10 cellular contexts compared by ENCODE assay signal in the genomic region with DNA sequence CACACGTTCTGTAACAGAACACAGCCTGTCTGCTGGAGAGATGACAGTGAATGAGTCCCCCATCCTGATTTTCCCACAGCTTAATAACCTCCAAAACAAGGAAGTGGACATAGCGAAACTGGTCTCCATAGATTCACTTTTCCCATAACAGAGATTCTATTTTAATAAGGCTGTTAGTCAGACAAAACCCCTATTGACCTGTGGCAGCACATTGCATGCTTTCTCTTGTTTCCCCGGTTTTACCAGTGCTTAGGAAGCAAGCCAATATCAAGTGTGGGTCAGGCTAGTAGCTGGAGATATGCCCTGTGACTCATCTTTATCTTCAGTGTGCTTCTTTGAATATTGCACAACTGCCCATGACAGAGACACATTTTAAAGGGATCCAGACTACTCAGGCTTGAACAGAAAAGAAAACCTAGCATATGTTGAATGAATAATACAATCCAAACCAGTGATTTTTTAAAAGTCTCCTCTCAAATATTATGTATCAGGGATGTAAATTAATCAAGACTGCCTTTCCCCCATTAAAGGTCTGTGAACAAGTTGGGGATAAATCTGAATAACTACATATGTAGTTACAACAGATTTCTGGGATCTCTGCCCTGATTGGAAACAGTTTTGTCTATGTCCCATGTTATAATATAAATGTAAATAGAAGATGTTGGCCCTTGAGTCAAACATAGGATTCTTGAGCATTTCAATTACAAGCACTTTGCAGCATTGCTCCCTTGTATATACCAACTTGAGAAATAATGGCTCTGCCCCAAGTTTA. TPM values are rescaled to one million over a fixed set of nuclear protein-coding genes. Genes with fewer than 3 reads are reported as not detected.
A peak's percentile ranks its signal among the peaks of the same experiment; 100 is the strongest.
DNase-seq lines count a peak whose midpoint lies in the region; ATAC-seq and TF ChIP-seq lines count a peak whose summit lies in the region.
"Had no signal": no experiment of that assay in that cellular context is flagged by ENCODE, and none has a peak within 500 bp of the region (broad histone marks: within the 10 kb centered on the region; RNA-seq: fewer than 3 reads in every experiment).

No MANE protein-coding gene starts in this region.

- no peak overlapping the region for H3K14ac ChIP-seq in mesenchymal stem cell (ENCODE audit: low read length in 2 of 2)

- peak overlapping the region; percentile 62 for H3K9ac ChIP-seq in mesenchymal stem cell (ENCODE audit: low read length)

- no peaks in the 10 kb centered on the region for H3K36me3 ChIP-seq in mesenchymal stem cell (ENCODE audit: control insufficient read depth in 1 of 2, insufficient read depth in 2 of 2, low read depth in 1 of 2, low read length in 2 of 2)
- H3K36me3 ChIP-seq: BE2C had no signal

- no peak overlapping the region for H3K27ac ChIP-seq in mesenchymal stem cell (ENCODE audit: low read length, poor library complexity, severe bottlenecking)

- peak overlapping the region; percentile 0 for H3K4me3 Mint-ChIP-seq in chondrocyte (ENCODE audit: unreplicated experiment)

- no peak overlapping the region for H3K4ac ChIP-seq in mesenchymal stem cell (ENCODE audit: low read depth in 1 of 2, low read length in 2 of 2)

- no peak overlapping the region for H3K18ac ChIP-seq in mesenchymal stem cell (ENCODE audit: low read depth in 1 of 2, low read length in 2 of 2)

- H2BK5ac ChIP-seq in mesenchymal stem cell (ENCODE audit: low read depth, low read length, poor library complexity, severe bottlenecking): no peak overlapping the region

- H3K9me3 ChIP-seq in mesenchymal stem cell (ENCODE audit: control insufficient read depth, low read length): no peaks in the 10 kb centered on the region
- H3K9me3 ChIP-seq: BE2C had no signal

- H3K36me3 Mint-ChIP-seq in chondrocyte (ENCODE audit: low read depth): peaks cover 4% of the 10 kb centered on the region

- H2BK15ac ChIP-seq in mesenchymal stem cell (ENCODE audit: low read depth, poor library complexity, severe bottlenecking): no peak overlapping the region

- no peak overlapping the region for H2BK12ac ChIP-seq in mesenchymal stem cell (ENCODE audit: low read length in 2 of 2)

- CTCF ChIA-PET in AG04449 (lab: Yijun Ruan, JAX): no interaction called here

- no peaks in the 10 kb centered on the region for H3K4me1 ChIP-seq in mesenchymal stem cell (ENCODE audit: control insufficient read depth, insufficient read depth, low read depth, low read length)
- H3K4me1 ChIP-seq: BE2C had no signal

- peaks cover 7% of the 10 kb centered on the region for H3K9me3 Mint-ChIP-seq in chondrocyte (ENCODE audit: low read depth)

- no peaks in the 10 kb centered on the region for H3K27me3 Mint-ChIP-seq in chondrocyte (ENCODE audit: low read depth)

- H3K79me1 ChIP-seq in mesenchymal stem cell (replicated peaks; ENCODE audit: low read length, poor library complexity, severe bottlenecking): no peaks in the 10 kb centered on the region

- no peaks in the 10 kb centered on the region for H3K27me3 ChIP-seq in mesenchymal stem cell (ENCODE audit: control insufficient read depth in 1 of 2, insufficient read depth in 1 of 2, low read length in 2 of 2)
- H3K27me3 ChIP-seq: BE2C had no signal

- DNase-seq in AG04449 (ENCODE audit: low read depth, low spot score) (peak; percentile 66), NCI-H446 (lab: John Stamatoyannopoulos, UW) (peak; percentile 39 to 85), chondrocyte (ENCODE audit: low spot score) (no peak), mesenchymal stem cell (peak; percentile 91), CD1c-positive myeloid dendritic cell (ENCODE audit: extremely low spot score) (no peak), NCI-H2107 treated with DMSO at 0.1 percent for 48 hours (lab: John Stamatoyannopoulos, UW; ENCODE audit: unreplicated experiment) (no peak)
- DNase-seq: BE2C, NCI-H2171 had no signal

- H4K8ac ChIP-seq in mesenchymal stem cell (ENCODE audit: low read length): no peak overlapping the region

- H2BK120ac ChIP-seq in mesenchymal stem cell (ENCODE audit: low read depth, low read length): no peak overlapping the region

- no peak overlapping the region for H3K23ac ChIP-seq in mesenchymal stem cell (ENCODE audit: low read length in 2 of 2)

- H3K4me3 ChIP-seq in AG04449 (ENCODE audit: low read depth, low read length): no peak overlapping the region
- peak overlapping the region in 1 of 2 experiments; percentile 21 for H3K4me3 ChIP-seq in mesenchymal stem cell (ENCODE audit: insufficient read depth in 1 of 2, low read depth in 1 of 2, low read length in 2 of 2)

- no peak overlapping the region for H4K91ac ChIP-seq in mesenchymal stem cell (ENCODE audit: low read length)

- 17% methylated on average over 2 of the region's 3 CpGs for WGBS in mesenchymal stem cell

- no peak overlapping the region for H2AFZ ChIP-seq in mesenchymal stem cell (ENCODE audit: low read depth, low read length)

- H3K4me2 ChIP-seq in mesenchymal stem cell (ENCODE audit: low read length, poor library complexity, severe bottlenecking): no peak overlapping the region

- ATAC-seq in HG03378 (IDR thresholded peaks at IDR 0.05; ENCODE audit: unreplicated experiment): no peak
- no peak for ATAC-seq in HG03457 (IDR thresholded peaks at IDR 0.05; ENCODE audit: unreplicated experiment)

- H3K27ac Mint-ChIP-seq in chondrocyte (ENCODE audit: unreplicated experiment): peak overlapping the region; percentile 72

- H3K4me1 Mint-ChIP-seq in chondrocyte (ENCODE audit: low read depth): peaks cover 36% of the 10 kb centered on the region

- TF ChIP-seq CTCF in AG04449 (IDR thresholded peaks at IDR 0.05; ENCODE audit: insufficient read depth, low read length, missing control alignments) (no peak), chondrocyte (IDR thresholded peaks at IDR 0.05) (no peak)

- POLR2A ChIA-PET in AG04449 (lab: Yijun Ruan, JAX): no interaction called here

- no peak overlapping the region for H2AK5ac ChIP-seq in mesenchymal stem cell (ENCODE audit: low read length, severe bottlenecking)

RNA-seq across cellular contexts. Expression of a gene that starts 11.9 kb away (rescaled TPM):
- total RNA-seq in chondrocyte: not detected in 3 replicates
- not detected for polyA plus RNA-seq in mesenchymal stem cell (2013, experiment 1 of 2)
- polyA plus RNA-seq in mesenchymal stem cell (2013, experiment 2 of 2): not detected

RNA-seq across cellular contexts. Expression of a gene that starts 54.9 kb away (rescaled TPM):
- total RNA-seq in chondrocyte: not detected in 3 replicates
- not detected for polyA plus RNA-seq in mesenchymal stem cell (2013, experiment 1 of 2)
- not detected for polyA plus RNA-seq in mesenchymal stem cell (2013, experiment 2 of 2)

Comparison
In these comparisons a context has a peak if more than half of its experiments do, and no peak if none do; other contexts are left out.
1. DNase-seq: peak in AG04449 (single experiment), NCI-H446 (2 of 2) and mesenchymal stem cell (single experiment); none in chondrocyte (single experiment), CD1c-positive myeloid dendritic cell (single experiment) and NCI-H2107 treated with DMSO at 0.1 percent for 48 hours (single experiment).